12 cellular contexts compared by ENCODE assay signal in genomic region chr9:33620738-33621439, GRCh38.
DNase-seq lines count a peak whose midpoint lies in the region; ATAC-seq and TF ChIP-seq lines count a peak whose summit lies in the region.
"Had no signal": no experiment of that assay in that cellular context is flagged by ENCODE, and none has a peak within 500 bp of the region (broad histone marks: within the 10 kb centered on the region; RNA-seq: fewer than 3 reads in every experiment).

No MANE protein-coding gene starts in this region.

- no peak overlapping the region for H3K27ac Mint-ChIP-seq in activated CD8-positive, alpha-beta T cell treated with anti-CD3 and anti-CD28 coated beads for 36 hours
- H3K27ac Mint-ChIP-seq: memory B cell had no signal

- no peaks in the 10 kb centered on the region for H3K9me3 ChIP-seq in SJCRH30 (replicated peaks)
- no peaks in the 10 kb centered on the region for H3K9me3 ChIP-seq in gastroesophageal sphincter
- H3K9me3 ChIP-seq in thymus (ENCODE audit: control insufficient read depth) = no peaks in the 10 kb centered on the region

- peaks cover 26% of the 10 kb centered on the region for H3K27me3 Mint-ChIP-seq in activated CD8-positive, alpha-beta T cell treated with anti-CD3 and anti-CD28 coated beads for 36 hours

- TF ChIP-seq POLR2A in gastroesophageal sphincter (IDR thresholded peaks at IDR 0.05) = no peak

- TF ChIP-seq EP300 in gastroesophageal sphincter (IDR thresholded peaks at IDR 0.05) = no peak

- POLR2A ChIA-PET in activated CD8-positive, alpha-beta T cell treated with anti-CD3 and anti-CD28 coated beads for 36 hours (lab: Charles Lee) = no interaction called here

- CTCF ChIA-PET in activated CD8-positive, alpha-beta T cell treated with anti-CD3 and anti-CD28 coated beads for 36 hours (lab: Charles Lee) = interaction anchor here (1.3 to 10.5 kb wide), 4 partner anchors 8 to 158 kb away, joined by 6 to 353 read pairs (median 7); no protein-coding TSS in a partner anchor

- no peaks in the 10 kb centered on the region for H3K36me3 ChIP-seq in SJCRH30
- H3K36me3 ChIP-seq in gastroesophageal sphincter = no peaks in the 10 kb centered on the region
- no peaks in the 10 kb centered on the region for H3K36me3 ChIP-seq in thymus (ENCODE audit: control insufficient read depth, insufficient read depth)

- H3K36me3 Mint-ChIP-seq in activated CD8-positive, alpha-beta T cell treated with anti-CD3 and anti-CD28 coated beads for 36 hours (ENCODE audit: low read depth) = no peaks in the 10 kb centered on the region
- H3K36me3 Mint-ChIP-seq: memory B cell had no signal

- H3K4me3 Mint-ChIP-seq in activated CD8-positive, alpha-beta T cell treated with anti-CD3 and anti-CD28 coated beads for 36 hours = no peak overlapping the region
- H3K4me3 Mint-ChIP-seq: memory B cell had no signal

- H3K4me1 ChIP-seq in SJCRH30 (peaks cover 32% of the 10 kb centered on the region), gastroesophageal sphincter (peaks cover 0 to 6% (median 0%) of the 10 kb centered on the region in 3 donors), thymus (ENCODE audit: control insufficient read depth, insufficient read depth, low read length) (no peaks in the 10 kb centered on the region)

- H3K4me3 ChIP-seq in SJCRH30 (no peak overlapping the region; the same call in 1 of the 2 replicates), gastroesophageal sphincter (no peak overlapping the region), thymus (ENCODE audit: low read length) (no peak overlapping the region)

- 33 to 41% methylated on average over 9 to 10 of the region's 10 CpGs for WGBS in gastroesophageal sphincter (ENCODE audit: low coverage in 1 of 2), 2 donors
- WGBS in thymus = 89% methylated on average over 10 of the region's 10 CpGs

- ATAC-seq in gastroesophageal sphincter = peak; percentile 40
- no peak for ATAC-seq in GM19452 (IDR thresholded peaks at IDR 0.05; ENCODE audit: unreplicated experiment)
- ATAC-seq in activated CD8-positive, alpha-beta T cell treated with anti-CD3 and anti-CD28 coated beads for 36 hours = no peak

- peak overlapping the region; percentile 77 for H3K27ac ChIP-seq in SJCRH30
- peak overlapping the region in 2 of 4 donors; percentile 69 to 73 for H3K27ac ChIP-seq in gastroesophageal sphincter
- H3K27ac ChIP-seq in thymus (ENCODE audit: low read depth) = peak overlapping the region; percentile 72
- H3K27ac ChIP-seq: 22Rv1 had no signal

- peak; percentile 16 to 75 (median 41) for DNase-seq in NCI-H1417 (lab: John Stamatoyannopoulos, UW)
- DNase-seq in NCI-H1417 treated with DMSO at 0.1 percent for 48 hours (lab: John Stamatoyannopoulos, UW) = no peak
- DNase-seq in SJCRH30 = peak; percentile 34 to 66
- DNase-seq in C1 segment of cervical spinal cord (lab: John Stamatoyannopoulos, UW) = no peak
- DNase-seq in activated CD8-positive, alpha-beta T cell treated with anti-CD3 and anti-CD28 coated beads for 36 hours = no peak
- DNase-seq: H7; stimulated activated CD4-positive, alpha-beta T cell treated with anti-CD3 and anti-CD28 coated beads, Interleukin-4, amount 100 ng/mL, for 24 hours had no signal

- peaks cover 7% of the 10 kb centered on the region for H3K4me1 Mint-ChIP-seq in activated CD8-positive, alpha-beta T cell treated with anti-CD3 and anti-CD28 coated beads for 36 hours (ENCODE audit: low read depth)

- intact Hi-C loops in activated CD8-positive, alpha-beta T cell treated with anti-CD3 and anti-CD28 coated beads for 36 hours (cut with micrococcal nuclease) = no loop called here

- H3K27me3 ChIP-seq in SJCRH30 (no peaks in the 10 kb centered on the region), gastroesophageal sphincter (peaks cover 29% of the 10 kb centered on the region), thymus (ENCODE audit: control insufficient read depth, insufficient read depth) (no peaks in the 10 kb centered on the region)

- no peaks in the 10 kb centered on the region for H3K9me3 Mint-ChIP-seq in activated CD8-positive, alpha-beta T cell treated with anti-CD3 and anti-CD28 coated beads for 36 hours
- H3K9me3 Mint-ChIP-seq: memory B cell had no signal

- TF ChIP-seq CTCF in gastroesophageal sphincter (IDR thresholded peaks at IDR 0.05) = no peak
- TF ChIP-seq CTCF in activated CD8-positive, alpha-beta T cell treated with anti-CD3 and anti-CD28 coated beads for 36 hours (IDR thresholded peaks at IDR 0.05) = no peak

Comparison
In these comparisons a context has a peak if more than half of its experiments do, and no peak if none do; other contexts are left out.
1. DNase-seq: peak in NCI-H1417 (3 of 3) and SJCRH30 (2 of 2); none in NCI-H1417 treated with DMSO at 0.1 percent for 48 hours (single experiment), C1 segment of cervical spinal cord (0 of 14) and activated CD8-positive, alpha-beta T cell treated with anti-CD3 and anti-CD28 coated beads for 36 hours (single experiment).